1 cellular context compared by ENCODE assay signal in the genomic region with DNA sequence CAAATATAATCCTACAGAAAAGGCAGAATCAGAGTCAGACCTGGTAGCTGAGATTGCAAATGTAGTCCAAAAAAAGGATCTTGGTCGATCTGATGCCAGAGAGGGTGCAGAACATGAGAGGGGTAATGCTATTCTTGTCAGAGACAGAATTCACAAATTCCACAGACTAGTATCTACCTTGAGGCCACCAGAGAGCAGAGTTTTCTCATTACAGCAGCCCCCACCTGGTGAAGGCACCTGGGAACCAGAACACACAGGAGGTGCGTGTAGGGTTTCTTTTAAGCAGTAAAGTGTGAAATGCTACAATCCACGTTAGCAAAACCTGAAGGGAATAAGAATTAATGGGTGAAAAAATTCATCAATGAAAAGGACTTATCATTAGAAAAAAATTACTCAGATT.
TF ChIP-seq lines count a peak whose summit lies in the region.

No MANE protein-coding gene starts in this region.

TF ChIP-seq in GM23338, 12 proteins besides CTCF, POLR2A, EP300 and RAD21 (continued from another document):
- TF ChIP-seq, protein P1, sequence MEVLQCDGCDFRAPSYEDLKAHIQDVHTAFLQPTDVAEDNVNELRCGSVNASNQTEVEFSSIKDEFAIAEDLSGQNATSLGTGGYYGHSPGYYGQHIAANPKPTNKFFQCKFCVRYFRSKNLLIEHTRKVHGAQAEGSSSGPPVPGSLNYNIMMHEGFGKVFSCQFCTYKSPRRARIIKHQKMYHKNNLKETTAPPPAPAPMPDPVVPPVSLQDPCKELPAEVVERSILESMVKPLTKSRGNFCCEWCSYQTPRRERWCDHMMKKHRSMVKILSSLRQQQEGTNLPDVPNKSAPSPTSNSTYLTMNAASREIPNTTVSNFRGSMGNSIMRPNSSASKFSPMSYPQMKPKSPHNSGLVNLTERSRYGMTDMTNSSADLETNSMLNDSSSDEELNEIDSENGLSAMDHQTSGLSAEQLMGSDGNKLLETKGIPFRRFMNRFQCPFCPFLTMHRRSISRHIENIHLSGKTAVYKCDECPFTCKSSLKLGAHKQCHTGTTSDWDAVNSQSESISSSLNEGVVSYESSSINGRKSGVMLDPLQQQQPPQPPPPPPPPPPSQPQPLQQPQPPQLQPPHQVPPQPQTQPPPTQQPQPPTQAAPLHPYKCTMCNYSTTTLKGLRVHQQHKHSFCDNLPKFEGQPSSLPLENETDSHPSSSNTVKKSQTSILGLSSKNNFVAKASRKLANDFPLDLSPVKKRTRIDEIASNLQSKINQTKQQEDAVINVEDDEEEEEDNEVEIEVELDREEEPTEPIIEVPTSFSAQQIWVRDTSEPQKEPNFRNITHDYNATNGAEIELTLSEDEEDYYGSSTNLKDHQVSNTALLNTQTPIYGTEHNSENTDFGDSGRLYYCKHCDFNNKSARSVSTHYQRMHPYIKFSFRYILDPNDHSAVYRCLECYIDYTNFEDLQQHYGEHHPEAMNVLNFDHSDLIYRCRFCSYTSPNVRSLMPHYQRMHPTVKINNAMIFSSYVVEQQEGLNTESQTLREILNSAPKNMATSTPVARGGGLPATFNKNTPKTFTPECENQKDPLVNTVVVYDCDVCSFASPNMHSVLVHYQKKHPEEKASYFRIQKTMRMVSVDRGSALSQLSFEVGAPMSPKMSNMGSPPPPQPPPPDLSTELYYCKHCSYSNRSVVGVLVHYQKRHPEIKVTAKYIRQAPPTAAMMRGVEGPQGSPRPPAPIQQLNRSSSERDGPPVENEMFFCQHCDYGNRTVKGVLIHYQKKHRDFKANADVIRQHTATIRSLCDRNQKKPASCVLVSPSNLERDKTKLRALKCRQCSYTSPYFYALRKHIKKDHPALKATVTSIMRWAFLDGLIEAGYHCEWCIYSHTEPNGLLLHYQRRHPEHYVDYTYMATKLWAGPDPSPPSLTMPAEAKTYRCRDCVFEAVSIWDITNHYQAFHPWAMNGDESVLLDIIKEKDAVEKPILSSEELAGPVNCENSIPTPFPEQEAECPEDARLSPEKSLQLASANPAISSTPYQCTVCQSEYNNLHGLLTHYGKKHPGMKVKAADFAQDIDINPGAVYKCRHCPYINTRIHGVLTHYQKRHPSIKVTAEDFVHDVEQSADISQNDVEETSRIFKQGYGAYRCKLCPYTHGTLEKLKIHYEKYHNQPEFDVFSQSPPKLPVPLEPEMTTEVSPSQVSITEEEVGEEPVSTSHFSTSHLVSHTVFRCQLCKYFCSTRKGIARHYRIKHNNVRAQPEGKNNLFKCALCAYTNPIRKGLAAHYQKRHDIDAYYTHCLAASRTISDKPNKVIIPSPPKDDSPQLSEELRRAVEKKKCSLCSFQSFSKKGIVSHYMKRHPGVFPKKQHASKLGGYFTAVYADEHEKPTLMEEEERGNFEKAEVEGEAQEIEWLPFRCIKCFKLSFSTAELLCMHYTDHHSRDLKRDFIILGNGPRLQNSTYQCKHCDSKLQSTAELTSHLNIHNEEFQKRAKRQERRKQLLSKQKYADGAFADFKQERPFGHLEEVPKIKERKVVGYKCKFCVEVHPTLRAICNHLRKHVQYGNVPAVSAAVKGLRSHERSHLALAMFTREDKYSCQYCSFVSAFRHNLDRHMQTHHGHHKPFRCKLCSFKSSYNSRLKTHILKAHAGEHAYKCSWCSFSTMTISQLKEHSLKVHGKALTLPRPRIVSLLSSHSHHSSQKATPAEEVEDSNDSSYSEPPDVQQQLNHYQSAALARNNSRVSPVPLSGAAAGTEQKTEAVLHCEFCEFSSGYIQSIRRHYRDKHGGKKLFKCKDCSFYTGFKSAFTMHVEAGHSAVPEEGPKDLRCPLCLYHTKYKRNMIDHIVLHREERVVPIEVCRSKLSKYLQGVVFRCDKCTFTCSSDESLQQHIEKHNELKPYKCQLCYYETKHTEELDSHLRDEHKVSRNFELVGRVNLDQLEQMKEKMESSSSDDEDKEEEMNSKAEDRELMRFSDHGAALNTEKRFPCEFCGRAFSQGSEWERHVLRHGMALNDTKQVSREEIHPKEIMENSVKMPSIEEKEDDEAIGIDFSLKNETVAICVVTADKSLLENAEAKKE (CRISPR knock-in tag; IDR thresholded peaks at IDR 0.05) = no peak
